ENCODE assay signal across 1 cellular context in genomic region chr1:11741919-11742598, GRCh38.
TF ChIP-seq lines count a peak whose summit lies in the region.

No MANE protein-coding gene starts in this region.

TF ChIP-seq in H1, 55 proteins besides CTCF, POLR2A, EP300 and RAD21:
- TF ChIP-seq CHD2 (IDR thresholded peaks at IDR 0.05; ENCODE audit: low read length) = no peak
- no peak for TF ChIP-seq MAX (IDR thresholded peaks at IDR 0.05)
- TF ChIP-seq USF2 (IDR thresholded peaks at IDR 0.05; ENCODE audit: low read length) = no peak
- no peak for TF ChIP-seq SIX5 (IDR thresholded peaks at IDR 0.05; ENCODE audit: low read depth, low read length)
- TF ChIP-seq SP4 (IDR thresholded peaks at IDR 0.05; ENCODE audit: low read length) = no peak
